ENCODE assay signal across 11 cellular contexts in the genomic region with DNA sequence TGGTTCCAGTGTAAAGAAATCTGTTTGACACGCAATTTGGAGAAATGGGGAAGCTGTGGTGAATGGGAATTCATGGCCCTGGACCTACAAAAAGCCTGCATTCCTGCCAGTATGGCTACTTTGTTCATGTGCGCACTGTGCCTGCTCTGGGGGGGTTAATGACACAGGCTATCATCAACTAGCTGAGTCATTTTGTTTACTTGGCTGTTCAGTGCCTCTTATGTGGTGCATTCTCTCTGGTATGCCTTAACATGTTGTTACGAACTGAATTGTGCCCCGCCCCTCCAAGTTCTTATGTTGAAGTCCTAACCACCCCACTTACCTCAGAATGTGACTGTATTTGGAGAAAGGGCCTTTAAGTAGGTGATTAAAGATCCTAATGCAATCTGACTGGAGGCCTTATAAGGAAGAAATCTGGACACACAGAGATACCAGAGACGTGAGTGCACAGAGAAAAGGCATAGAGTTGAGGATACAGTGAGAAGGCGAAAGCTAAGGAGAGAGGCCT. TPM values are rescaled to one million over a fixed set of nuclear protein-coding genes. Genes with fewer than 3 reads are reported as not detected.
DNase-seq lines count a peak whose midpoint lies in the region; ATAC-seq, FAIRE-seq and TF ChIP-seq lines count a peak whose summit lies in the region.
"Had no signal": no experiment of that assay in that cellular context is flagged by ENCODE, and none has a peak within 500 bp of the region (broad histone marks: within the 10 kb centered on the region; RNA-seq: fewer than 3 reads in every experiment).

No MANE protein-coding gene starts in this region.

- no peak overlapping the region for H2AFZ ChIP-seq in keratinocyte (ENCODE audit: control insufficient read depth, low read length)

- H3K9me1 ChIP-seq in keratinocyte (ENCODE audit: control insufficient read depth, extremely low read depth, insufficient read depth, low read length): no peaks in the 10 kb centered on the region

- peak overlapping the region; percentile 28 for H3K9ac ChIP-seq in keratinocyte (ENCODE audit: control insufficient read depth, extremely low read depth, insufficient read depth, low read length)
- H3K9ac ChIP-seq: BLaER1 treated with 17β-estradiol and CSF1 and Interleukin-3, amounts not matched to agents 10 nM and 100 nM had no signal

- H3K4me2 ChIP-seq in keratinocyte (ENCODE audit: control insufficient read depth, extremely low read depth, insufficient read depth, low read depth, low read length): peak overlapping the region; percentile 48

- peak; percentile 45 for DNase-seq in AG08396 (ENCODE audit: low spot score)
- DNase-seq in LHCN-M2 (ENCODE audit: low read depth): peak; percentile 64
- DNase-seq in RWPE2 (ENCODE audit: low spot score): peak; percentile 85
- DNase-seq in keratinocyte (ENCODE audit: low read depth, low spot score): peak; percentile 85
- no peak for DNase-seq in SKM-1 treated with dmso at 0.1 percent for 144 hours (lab: John Stamatoyannopoulos, UW; ENCODE audit: unreplicated experiment)
- DNase-seq in aorta: no peak
- DNase-seq: pancreas; stimulated activated CD8-positive, alpha-beta memory T cell treated with anti-CD3 and anti-CD28 coated beads, Interleukin-4, amount 100 ng/mL, for 48 hours had no signal

- H3K4me3 ChIP-seq in RWPE2 (ENCODE audit: severe bottlenecking) (no peak overlapping the region), keratinocyte (ENCODE audit: control insufficient read depth in 2 of 3, extremely low read depth in 1 of 3, insufficient read depth in 2 of 3, low read depth in 1 of 3, low read length in 3 of 3) (no peak overlapping the region), aorta (ENCODE audit: low read length in 2 of 2) (no peak overlapping the region)
- H3K4me3 ChIP-seq: BLaER1 treated with 17β-estradiol and CSF1 and Interleukin-3, amounts not matched to agents 10 nM and 100 nM; pancreas had no signal

- peak; percentile 96 for FAIRE-seq in keratinocyte (lab: Jason Lieb, UNC)
- FAIRE-seq: pancreas had no signal

- H3K27me3 ChIP-seq in RWPE2 (ENCODE audit: insufficient read depth, poor library complexity, severe bottlenecking) (no peaks in the 10 kb centered on the region), keratinocyte (ENCODE audit: control insufficient read depth, extremely low read depth, insufficient read depth, low read length) (no peaks in the 10 kb centered on the region), aorta (ENCODE audit: control insufficient read depth in 1 of 2, insufficient read depth in 2 of 2, low read length in 1 of 2) (no peaks in the 10 kb centered on the region)
- H3K27me3 ChIP-seq: BLaER1 treated with 17β-estradiol and CSF1 and Interleukin-3, amounts not matched to agents 10 nM and 100 nM; pancreas had no signal

- peaks cover 25% of the 10 kb centered on the region for H3K4me1 ChIP-seq in RWPE2 (ENCODE audit: insufficient read depth, poor library complexity, severe bottlenecking)
- H3K4me1 ChIP-seq in keratinocyte (ENCODE audit: control insufficient read depth, extremely low read depth, insufficient read depth, low read length): peaks cover 25% of the 10 kb centered on the region
- H3K4me1 ChIP-seq in aorta (ENCODE audit: control insufficient read depth in 1 of 2, insufficient read depth in 2 of 2, low read length in 2 of 2): no peaks in the 10 kb centered on the region
- H3K4me1 ChIP-seq: pancreas had no signal

- H3K36me3 ChIP-seq in RWPE2 (ENCODE audit: low read depth) (no peaks in the 10 kb centered on the region), keratinocyte (ENCODE audit: control insufficient read depth in 2 of 2, extremely low read depth in 1 of 2, insufficient read depth in 2 of 2, low read length in 2 of 2) (no peaks in the 10 kb centered on the region), aorta (ENCODE audit: control insufficient read depth in 1 of 2, insufficient read depth in 2 of 2, low read length in 1 of 2) (no peaks in the 10 kb centered on the region)
- H3K36me3 ChIP-seq: BLaER1 treated with 17β-estradiol and CSF1 and Interleukin-3, amounts not matched to agents 10 nM and 100 nM; pancreas had no signal

- 88% methylated on average over 6 of the region's 6 CpGs for WGBS in aorta, 2 donors

- TF ChIP-seq CTCF in RWPE2 (IDR thresholded peaks at IDR 0.05; ENCODE audit: poor library complexity, severe bottlenecking) (no peak), keratinocyte (optimal IDR thresholded peaks at IDR 0.05 in 1 of 3, IDR thresholded peaks at IDR 0.05 in 1 of 3, conservative IDR thresholded peaks at IDR 0.05 in 1 of 3; ENCODE audit: extremely low read depth in 1 of 3, insufficient read depth in 2 of 3, low read length in 3 of 3) (no peak)

- no peaks in the 10 kb centered on the region for H4K20me1 ChIP-seq in keratinocyte (ENCODE audit: control insufficient read depth, extremely low read depth, insufficient read depth, low read length)
- H4K20me1 ChIP-seq: BLaER1 treated with 17β-estradiol and CSF1 and Interleukin-3, amounts not matched to agents 10 nM and 100 nM had no signal

- no peaks in the 10 kb centered on the region for H3K9me3 ChIP-seq in RWPE2 (ENCODE audit: severe bottlenecking)
- H3K9me3 ChIP-seq in keratinocyte (ENCODE audit: control insufficient read depth, low read depth, low read length): no peaks in the 10 kb centered on the region
- H3K9me3 ChIP-seq in aorta (ENCODE audit: control insufficient read depth, low read length): no peaks in the 10 kb centered on the region
- H3K9me3 ChIP-seq: BLaER1 treated with 17β-estradiol and CSF1 and Interleukin-3, amounts not matched to agents 10 nM and 100 nM; pancreas had no signal

- peak; percentile 91 for ATAC-seq in RWPE2 (ENCODE audit: low read depth)
- no peak for ATAC-seq in HG03139 (IDR thresholded peaks at IDR 0.05; ENCODE audit: unreplicated experiment)
- no peak for ATAC-seq in aorta (ENCODE audit: low FRiP score)
- ATAC-seq in HG02759 (IDR thresholded peaks at IDR 0.05; ENCODE audit: unreplicated experiment): no peak

- H3K27ac ChIP-seq in RWPE2 (ENCODE audit: poor library complexity, severe bottlenecking) (peak overlapping the region; percentile 66), keratinocyte (ENCODE audit: control insufficient read depth, insufficient read depth, low read length) (peak overlapping the region; percentile 79), aorta (ENCODE audit: low read depth in 1 of 2, low read length in 2 of 2) (no peak overlapping the region)
- H3K27ac ChIP-seq: BLaER1 treated with 17β-estradiol and CSF1 and Interleukin-3, amounts not matched to agents 10 nM and 100 nM; pancreas had no signal

- H3K79me2 ChIP-seq in keratinocyte (ENCODE audit: control insufficient read depth, insufficient read depth, low read length): no peaks in the 10 kb centered on the region

- intact Hi-C loops in aorta (cut with DNase I): no loop called here

- dilution Hi-C loops in keratinocyte (cut with MboI; ENCODE audit: extremely low pct_ligation_motif_present, low sequenced_read_pairs): no loop called here

RNA-seq across cellular contexts. Expression of a gene that starts 20.4 kb away (rescaled TPM):
- total RNA-seq in LHCN-M2 (2014; rRNA removed) (23.4 and 25.5 TPM in 2 replicates), aorta (10 to 100 TPM; 39.3 to 41.9 TPM)
- polyA plus RNA-seq in LHCN-M2 (2012): 30.2 TPM
- polyA plus RNA-seq in keratinocyte (81.8 to 99.5 TPM (median 85.1 TPM) in 3 replicates), aorta (10 to 100 TPM; 29.2 to 29.4 TPM)
- polyA plus RNA-seq in keratinocyte (2011; ENCODE audit: low read depth): 82.4 TPM
- polyA plus RNA-seq in keratinocyte (2011; cell fraction: cytosol; rRNA removed): 84.9 and 129 TPM in 2 replicates
- polyA plus RNA-seq in keratinocyte (2011; cell fraction: nucleus; rRNA removed): 86.4 and 97.7 TPM in 2 replicates
- 53.2 and 80.7 TPM in 2 replicates for polyA plus RNA-seq in keratinocyte (2012; ENCODE audit: low replicate concordance)
- 75.0 to 108 TPM (median 90.8 TPM) in 3 replicates for polyA minus RNA-seq in keratinocyte
- polyA minus RNA-seq in keratinocyte (2011; cell fraction: cytosol; rRNA and poly(A)+ RNA removed): 62.2 TPM
- 36.6 and 56.2 TPM in 2 replicates for polyA minus RNA-seq in keratinocyte (2011; cell fraction: nucleus; rRNA and poly(A)+ RNA removed)

RNA-seq across cellular contexts. Expression of a gene that starts 31.9 kb away (rescaled TPM):
- total RNA-seq in LHCN-M2 (2014; rRNA removed) (21.7 and 25.0 TPM in 2 replicates), aorta (10 to 100 TPM; 20.6 to 35.2 TPM)
- polyA plus RNA-seq in LHCN-M2 (2012): 12.4 TPM
- polyA plus RNA-seq in keratinocyte (27.5 to 34.0 TPM (median 33.0 TPM) in 3 replicates), aorta (10 to 100 TPM; 10.2 to 14.5 TPM)
- polyA plus RNA-seq in keratinocyte (2011; ENCODE audit: low read depth): 7.6 TPM
- polyA plus RNA-seq in keratinocyte (2011; cell fraction: cytosol; rRNA removed): 24.7 and 36.3 TPM in 2 replicates
- 25.9 and 29.3 TPM in 2 replicates for polyA plus RNA-seq in keratinocyte (2011; cell fraction: nucleus; rRNA removed)
- 16.0 and 20.4 TPM in 2 replicates for polyA plus RNA-seq in keratinocyte (2012; ENCODE audit: low replicate concordance)
- polyA minus RNA-seq in keratinocyte: 31.7 to 53.9 TPM (median 40.1 TPM) in 3 replicates
- polyA minus RNA-seq in keratinocyte (2011; cell fraction: cytosol; rRNA and poly(A)+ RNA removed): 22.1 TPM
- polyA minus RNA-seq in keratinocyte (2011; cell fraction: nucleus; rRNA and poly(A)+ RNA removed): 13.2 and 25.4 TPM in 2 replicates

Comparison
In these comparisons a context has a peak if more than half of its experiments do, and no peak if none do; other contexts are left out.
1. DNase-seq: peak in AG08396 (single experiment), LHCN-M2 (single experiment), RWPE2 (single experiment) and keratinocyte (single experiment); none in SKM-1 treated with dmso at 0.1 percent for 144 hours (single experiment) and aorta (0 of 2).
2. H3K27ac ChIP-seq: peak in RWPE2 (single experiment) and keratinocyte (single experiment); none in aorta (0 of 2).